In genomic region chr22:50525104-50525958, GRCh38 we compare ENCODE assay signal across 8 cellular contexts. TPM values are rescaled to one million over a fixed set of nuclear protein-coding genes. Genes with fewer than 3 reads are reported as not detected.
A peak's percentile ranks its signal among the peaks of the same experiment; 100 is the strongest.
DNase-seq lines count a peak whose midpoint lies in the region; ATAC-seq and TF ChIP-seq lines count a peak whose summit lies in the region.

Gene SCO2, minus strand, starts transcription at chr22:50525598. Its CDS starts 1,187 bp downstream, at chr22:50524411.

- H3K27me3 ChIP-seq in lung (ENCODE audit: control insufficient read depth, insufficient read depth): no peaks in the 10 kb centered on the region

- peaks cover 30% of the 10 kb centered on the region for H3K4me1 Mint-ChIP-seq in CD14-positive monocyte
- peaks cover 43% of the 10 kb centered on the region for H3K4me1 Mint-ChIP-seq in activated CD4-positive, alpha-beta memory T cell treated with anti-CD3 and anti-CD28 coated beads, Interleukin-2, amount 10 ng/mL, durations not matched to agents 7 days and 5 days

- peak within 1 kb of the TSS; percentile 91 to 95 for H3K4me3 Mint-ChIP-seq in CD14-positive monocyte
- H3K4me3 Mint-ChIP-seq in activated CD4-positive, alpha-beta memory T cell treated with anti-CD3 and anti-CD28 coated beads, Interleukin-2, amount 10 ng/mL, durations not matched to agents 7 days and 5 days: peak within 1 kb of the TSS; percentile 86

- peaks cover 36 to 65% of the 10 kb centered on the region in 2 donors for H3K36me3 Mint-ChIP-seq in CD14-positive monocyte
- H3K36me3 Mint-ChIP-seq in activated CD4-positive, alpha-beta memory T cell treated with anti-CD3 and anti-CD28 coated beads, Interleukin-2, amount 10 ng/mL, durations not matched to agents 7 days and 5 days (ENCODE audit: low read depth): peaks cover 47% of the 10 kb centered on the region

- WGBS in lung, 2 donors: 0 to 1% methylated on average over 86 to 99 of the region's 99 CpGs

- intact Hi-C loops in CD14-positive monocyte (cut with micrococcal nuclease): loop anchor here (5.0 kb wide), 3 partner anchors 37 to 97 kb away; partner anchors contain the start of genes CHKB (in 2 of the 2) and SYCE3 (in 1 of the 2)

- POLR2A ChIA-PET in activated CD4-positive, alpha-beta memory T cell treated with anti-CD3 and anti-CD28 coated beads, Interleukin-2, amount 10 ng/mL, durations not matched to agents 7 days and 5 days (lab: Charles Lee): interaction anchor here (0.6 to 12.1 kb wide), 48 partner anchors 8 to 553 kb away, joined by 3 to 583 read pairs (median 4); partner anchors contain the start of genes ADM2, ARSA, CHKB and CPT1B

- ATAC-seq in GM19351 (IDR thresholded peaks at IDR 0.05; ENCODE audit: unreplicated experiment): peak; percentile 34
- peak; percentile 28 for ATAC-seq in HG03520 (IDR thresholded peaks at IDR 0.05; ENCODE audit: unreplicated experiment)
- peak; percentile 38 for ATAC-seq in lung (ENCODE audit: insufficient read depth, low FRiP score)

- H3K27ac ChIP-seq in lung (ENCODE audit: low read depth in 1 of 2, low read length in 1 of 2): peak within 1 kb of the TSS; percentile 85 to 95

- peaks cover 0 to 29% of the 10 kb centered on the region in 2 donors for H3K36me3 ChIP-seq in lung (ENCODE audit: control insufficient read depth in 2 of 2, insufficient read depth in 2 of 2, low read length in 2 of 2)

- CTCF ChIA-PET in activated CD4-positive, alpha-beta memory T cell treated with anti-CD3 and anti-CD28 coated beads, Interleukin-2, amount 10 ng/mL, durations not matched to agents 7 days and 5 days (lab: Charles Lee): interaction anchor here (0.6 to 6.0 kb wide), 46 partner anchors 10 to 338 kb away, joined by 3 to 150 read pairs (median 5); partner anchors contain the start of genes ARSA, CHKB, CPT1B and HDAC10

- no peaks in the 10 kb centered on the region for H3K9me3 ChIP-seq in lung (ENCODE audit: control insufficient read depth in 2 of 2, insufficient read depth in 1 of 2, low read length in 1 of 2)

- H3K4me1 ChIP-seq in lung (ENCODE audit: control insufficient read depth in 2 of 2, insufficient read depth in 2 of 2, low read length in 2 of 2): peaks cover 0 to 16% of the 10 kb centered on the region in 2 donors

- TF ChIP-seq CTCF in CD14-positive monocyte (IDR thresholded peaks at IDR 0.05) (no peak), lung (IDR thresholded peaks at IDR 0.05; ENCODE audit: control extremely low read depth, extremely low read depth) (no peak)

- peak within 1 kb of the TSS; percentile 63 for H3K4me3 ChIP-seq in lung

- no peaks in the 10 kb centered on the region for H3K27me3 Mint-ChIP-seq in CD14-positive monocyte (ENCODE audit: low read depth in 3 of 3)
- no peaks in the 10 kb centered on the region for H3K27me3 Mint-ChIP-seq in activated CD4-positive, alpha-beta memory T cell treated with anti-CD3 and anti-CD28 coated beads, Interleukin-2, amount 10 ng/mL, durations not matched to agents 7 days and 5 days

- H3K27ac Mint-ChIP-seq in CD14-positive monocyte: peak within 1 kb of the TSS; percentile 94 to 100 (median 97)
- H3K27ac Mint-ChIP-seq in activated CD4-positive, alpha-beta memory T cell treated with anti-CD3 and anti-CD28 coated beads, Interleukin-2, amount 10 ng/mL, durations not matched to agents 7 days and 5 days: peak within 1 kb of the TSS; percentile 89

- no peaks in the 10 kb centered on the region for H3K9me3 Mint-ChIP-seq in CD14-positive monocyte
- H3K9me3 Mint-ChIP-seq in activated CD4-positive, alpha-beta memory T cell treated with anti-CD3 and anti-CD28 coated beads, Interleukin-2, amount 10 ng/mL, durations not matched to agents 7 days and 5 days: no peaks in the 10 kb centered on the region

- peak; percentile 93 for DNase-seq in CD14-positive monocyte (ENCODE audit: low spot score)
- peak; percentile 96 for DNase-seq in NCI-H82 (lab: John Stamatoyannopoulos, UW)
- DNase-seq in activated CD4-positive, alpha-beta memory T cell treated with anti-CD3 and anti-CD28 coated beads, Interleukin-2, amount 10 ng/mL, durations not matched to agents 7 days and 5 days: peak; percentile 98
- peak; percentile 99 for DNase-seq in ecto neural progenitor cell (ENCODE audit: low spot score)
- DNase-seq in lung (ENCODE audit: low spot score): peak; percentile 95
- peak; percentile 95 to 97 (median 96) for DNase-seq in stimulated activated CD4-positive, alpha-beta T cell treated with anti-CD3 and anti-CD28 coated beads, TNF-alpha, amount 100 ng/mL, for 24 hours (ENCODE audit: low read depth in 3 of 3)

RNA-seq across cellular contexts. Expression of gene SCO2, which starts in this region (rescaled TPM):
- polyA plus RNA-seq in CD14-positive monocyte: 10 to 100 TPM; 39.5 to 69.6 TPM
- 1 to 10 TPM; 6.4 to 7.0 TPM for total RNA-seq in activated CD4-positive, alpha-beta memory T cell treated with anti-CD3 and anti-CD28 coated beads, Interleukin-2, amount 10 ng/mL, durations not matched to agents 7 days and 5 days
- total RNA-seq in lung: 1 to 10 TPM in 1 of 2 donors, under 1 TPM in 1; 0.37 to 9.1 TPM
- polyA plus RNA-seq in lung: 1 to 10 TPM; 3.0 to 9.3 TPM

Comparison
In these comparisons a context has a peak if more than half of its experiments do, and no peak if none do; other contexts are left out.
1. Peak in every context shown above with its lines: DNase-seq, ATAC-seq, H3K4me3 ChIP-seq and H3K27ac ChIP-seq.